Comparison of ENCODE assay signal across 35 cellular contexts in the genomic region with DNA sequence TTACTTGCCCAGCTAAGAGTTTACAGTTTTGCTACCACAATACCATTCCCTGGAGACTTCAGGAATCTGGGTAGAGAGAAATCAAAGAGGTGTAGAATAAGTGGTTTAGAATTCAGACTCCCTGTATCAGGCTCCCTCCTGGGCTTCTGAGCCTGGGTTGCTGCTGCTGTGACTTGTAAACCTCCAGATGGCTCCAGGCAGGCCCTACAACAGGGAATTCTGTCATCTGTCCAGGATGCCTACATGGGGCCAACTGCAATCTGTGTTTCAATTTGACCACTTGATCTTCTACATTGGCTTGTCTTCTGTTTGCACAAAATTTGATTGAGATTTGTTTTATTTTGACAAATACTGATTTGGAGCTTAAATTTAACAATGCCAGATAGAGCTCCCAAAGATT.
"Had no signal": no experiment of that assay in that cellular context is flagged by ENCODE, and none has a peak within 500 bp of the region (broad histone marks: within the 10 kb centered on the region; RNA-seq: fewer than 3 reads in every experiment).

No MANE protein-coding gene starts in this region.

- H3K27ac ChIP-seq: brain microvascular endothelial cell, VCaP had no signal

- H3K4me3 ChIP-seq: K562 had no signal

- H3K27me3 ChIP-seq: brain microvascular endothelial cell had no signal

- H3K36me3 ChIP-seq: brain microvascular endothelial cell had no signal

- ATAC-seq: activated CD8-positive, alpha-beta memory T cell treated with anti-CD3 and anti-CD28 coated beads, Interleukin-2, amount 10 ng/mL, durations not matched to agents 7 days and 5 days; activated T-cell treated with anti-CD3 and anti-CD28 coated beads, Interleukin-2, amount 50 U/mL, for 72 hours; activated T-helper 17 cell treated with anti-CD3 and anti-CD28 coated beads, Interleukin-2, amount 50 U/mL, for 72 hours; K562 had no signal

- DNase-seq: activated CD4-positive, alpha-beta memory T cell treated with anti-CD3 and anti-CD28 coated beads, Interleukin-2, amount 10 ng/mL, durations not matched to agents 7 days and 5 days; activated CD4-positive, alpha-beta T cell treated with anti-CD3 and anti-CD28 coated beads for 1 hour; activated CD4-positive, alpha-beta T cell treated with anti-CD3 and anti-CD28 coated beads for 48 hours; activated CD4-positive, CD25-positive, alpha-beta regulatory T cell; activated CD8-positive, alpha-beta memory T cell treated with anti-CD3 and anti-CD28 coated beads for 24 hours; activated CD8-positive, alpha-beta memory T cell treated with anti-CD3 and anti-CD28 coated beads, Interleukin-2, amount 10 ng/mL, durations not matched to agents 7 days and 5 days; activated CD8-positive, alpha-beta memory T cell treated with anti-CD3 and anti-CD28 coated beads, Interleukin-2, amount 50 U/mL, for 48 hours; activated effector memory CD4-positive, alpha-beta T cell treated with anti-CD3 and anti-CD28 coated beads, Interleukin-2, amount 50 U/mL, for 16 hours; activated naive CD4-positive, alpha-beta T cell; activated naive CD4-positive, alpha-beta T cell treated with anti-CD3 and anti-CD28 coated beads, Interleukin-2, amount 50 U/mL, for 16 hours; activated naive CD8-positive, alpha-beta T cell treated with anti-CD3 and anti-CD28 coated beads for 36 hours; activated T-cell treated with anti-CD3 and anti-CD28 coated beads, Interleukin-2, amount 50 U/mL, for 1 hour; activated T-cell treated with anti-CD3 and anti-CD28 coated beads, Interleukin-2, amount 50 U/mL, for 72 hours; amniotic stem cell; aorta; brain microvascular endothelial cell; central memory CD4-positive, alpha-beta T cell; NCI-H1092 treated with DMSO at 0.1 percent for 48 hours; NCI-H1417; NCI-H146; NCI-H187; NCI-H2029 treated with DMSO at 0.1 percent for 48 hours; NCI-H2107; NCI-H226; NCI-H526 treated with DMSO at 0.1 percent for 48 hours; NCI-H774; NK-92 treated with Interleukin-12 subunit alpha and Interleukin-12 subunit beta, amount 100 ng/mL, for 24 hours; Right ventricle myocardium superior; SW 1271; T-helper 1 cell; T-helper 2 cell; T-helper 9 cell had no signal
